ENCODE assay signal across 21 cellular contexts in genomic region chr10:93478873-93479272, GRCh38. TPM values are rescaled to one million over a fixed set of nuclear protein-coding genes. Genes with fewer than 3 reads are reported as not detected.
DNase-seq lines count a peak whose midpoint lies in the region; ATAC-seq and TF ChIP-seq lines count a peak whose summit lies in the region.
"Had no signal": no experiment of that assay in that cellular context is flagged by ENCODE, and none has a peak within 500 bp of the region (broad histone marks: within the 10 kb centered on the region; RNA-seq: fewer than 3 reads in every experiment).

No MANE protein-coding gene starts in this region.

- peaks cover 74% of the 10 kb centered on the region for H3K79me2 ChIP-seq in smooth muscle cell (ENCODE audit: low read depth)

- peak overlapping the region; percentile 88 for H3K4me2 ChIP-seq in smooth muscle cell

- H3K36me3 ChIP-seq in smooth muscle cell (ENCODE audit: low read depth) = no peaks in the 10 kb centered on the region
- H3K36me3 ChIP-seq: colonic mucosa, right lobe of liver had no signal

- peaks cover 11% of the 10 kb centered on the region for H3K4me1 Mint-ChIP-seq in activated CD8-positive, alpha-beta T cell treated with anti-CD3 and anti-CD28 coated beads, Interleukin-2, amount 10 ng/mL, durations not matched to agents 7 days and 5 days (ENCODE audit: low read depth)

- TF ChIP-seq CTCF in astrocyte of the cerebellum (IDR thresholded peaks at IDR 0.05; ENCODE audit: low read depth, low read length, missing control alignments) = no peak
- TF ChIP-seq CTCF in fibroblast of villous mesenchyme (IDR thresholded peaks at IDR 0.05; ENCODE audit: insufficient read depth, low read depth, low read length) = no peak
- TF ChIP-seq CTCF in smooth muscle cell (IDR thresholded peaks at IDR 0.05; ENCODE audit: borderline replicate concordance, insufficient read depth, poor library complexity, severe bottlenecking) = no peak

- 65% methylated on average over 6 of the region's 6 CpGs for WGBS in smooth muscle cell (ENCODE audit: low lambda C conversion rate)

- H3K9me3 Mint-ChIP-seq in activated CD8-positive, alpha-beta T cell treated with anti-CD3 and anti-CD28 coated beads, Interleukin-2, amount 10 ng/mL, durations not matched to agents 7 days and 5 days (ENCODE audit: insufficient read depth) = no peaks in the 10 kb centered on the region
- H3K9me3 Mint-ChIP-seq: natural killer cell treated with Interleukin-12 subunit alpha and Interleukin-12 subunit beta and Interleukin-15 and Interleukin-18, amount 100 ng/mL, for 72 hours had no signal

- peaks cover 11% of the 10 kb centered on the region for H3F3A ChIP-seq in smooth muscle cell (ENCODE audit: low read depth)

- POLR2A ChIA-PET in activated CD8-positive, alpha-beta T cell treated with anti-CD3 and anti-CD28 coated beads, Interleukin-2, amount 10 ng/mL, durations not matched to agents 7 days and 5 days (lab: Charles Lee) = no interaction called here

- H3K9ac ChIP-seq in smooth muscle cell (ENCODE audit: low read depth) = no peak overlapping the region

- peak; percentile 35 for DNase-seq in H4 (ENCODE audit: low spot score)
- DNase-seq in astrocyte of the cerebellum (ENCODE audit: low read depth) = no peak
- peak; percentile 54 for DNase-seq in fibroblast of villous mesenchyme (ENCODE audit: low read depth)
- no peak for DNase-seq in smooth muscle cell (lab: John Stamatoyannopoulos, UW; ENCODE audit: unreplicated experiment)
- DNase-seq in NCI-H524 (lab: John Stamatoyannopoulos, UW) = no peak
- DNase-seq in activated CD8-positive, alpha-beta T cell treated with anti-CD3 and anti-CD28 coated beads, Interleukin-2, amount 10 ng/mL, durations not matched to agents 7 days and 5 days = no peak
- DNase-seq in GOT3 (lab: John Stamatoyannopoulos, UW) = no peak
- DNase-seq: activated CD4-positive, alpha-beta T cell treated with anti-CD3 and anti-CD28 coated beads, Interleukin-2, amount 50 U/mL, for 1 hour; activated T-cell treated with anti-CD3 and anti-CD28 coated beads, Interleukin-2, amount 50 U/mL, for 48 hours; H7; KBM-7; NCI-H1105 treated with DMSO at 0.1 percent for 48 hours; NK-92 treated with Interleukin-12 subunit alpha and Interleukin-12 subunit beta, amount 100 ng/mL, for 24 hours; right lobe of liver; SHP77; stimulated activated CD4-positive, alpha-beta T cell treated with anti-CD3 and anti-CD28 coated beads, Interleukin-4, amount 100 ng/mL, for 4 hours; T1000 had no signal

- H2AFZ ChIP-seq in smooth muscle cell (ENCODE audit: low read depth) = no peak overlapping the region

- peaks cover 15% of the 10 kb centered on the region for H3K4me1 ChIP-seq in smooth muscle cell (ENCODE audit: low read depth)
- H3K4me1 ChIP-seq: right lobe of liver had no signal

- no peaks in the 10 kb centered on the region for H3K9me3 ChIP-seq in smooth muscle cell (replicated peaks; ENCODE audit: low read depth)
- H3K9me3 ChIP-seq: colonic mucosa, right lobe of liver had no signal

- no peak overlapping the region for H3K27ac Mint-ChIP-seq in activated CD8-positive, alpha-beta T cell treated with anti-CD3 and anti-CD28 coated beads, Interleukin-2, amount 10 ng/mL, durations not matched to agents 7 days and 5 days
- H3K27ac Mint-ChIP-seq: natural killer cell treated with Interleukin-12 subunit alpha and Interleukin-12 subunit beta and Interleukin-15 and Interleukin-18, amount 100 ng/mL, for 72 hours had no signal

- CTCF ChIA-PET in activated CD8-positive, alpha-beta T cell treated with anti-CD3 and anti-CD28 coated beads, Interleukin-2, amount 10 ng/mL, durations not matched to agents 7 days and 5 days (lab: Charles Lee) = interaction anchor here (10.2 kb wide), 1 partner anchor 103 kb away, joined by 521 read pairs; no protein-coding TSS in a partner anchor

- no peaks in the 10 kb centered on the region for H3K36me3 Mint-ChIP-seq in activated CD8-positive, alpha-beta T cell treated with anti-CD3 and anti-CD28 coated beads, Interleukin-2, amount 10 ng/mL, durations not matched to agents 7 days and 5 days (ENCODE audit: low read depth)
- H3K36me3 Mint-ChIP-seq: natural killer cell treated with Interleukin-12 subunit alpha and Interleukin-12 subunit beta and Interleukin-15 and Interleukin-18, amount 100 ng/mL, for 72 hours had no signal

- ATAC-seq in activated CD8-positive, alpha-beta T cell treated with anti-CD3 and anti-CD28 coated beads, Interleukin-2, amount 10 ng/mL, durations not matched to agents 7 days and 5 days = no peak
- no peak for ATAC-seq in GM18907 (IDR thresholded peaks at IDR 0.05; ENCODE audit: unreplicated experiment)
- ATAC-seq: natural killer cell treated with Interleukin-12 subunit alpha and Interleukin-12 subunit beta and Interleukin-15 and Interleukin-18, amount 100 ng/mL, for 72 hours; right lobe of liver had no signal

- H3K4me3 ChIP-seq in astrocyte of the cerebellum (ENCODE audit: low read depth, low read length) (peak overlapping the region; percentile 91), fibroblast of villous mesenchyme (ENCODE audit: low read depth, low read length) (peak overlapping the region; percentile 84), smooth muscle cell (peak overlapping the region; percentile 18)
- H3K4me3 ChIP-seq: colonic mucosa, right lobe of liver had no signal

- in situ Hi-C loops in astrocyte of the cerebellum (cut with HindIII; ENCODE audit: low sequenced_read_pairs) = no loop called here

- H3K27me3 ChIP-seq in smooth muscle cell (ENCODE audit: low read depth) = no peaks in the 10 kb centered on the region
- H3K27me3 ChIP-seq: colonic mucosa, right lobe of liver had no signal

- peak overlapping the region; percentile 99 for H3K27ac ChIP-seq in smooth muscle cell (ENCODE audit: low read depth)
- H3K27ac ChIP-seq: C4-2B, colonic mucosa, right lobe of liver had no signal

- H3K27me3 Mint-ChIP-seq in activated CD8-positive, alpha-beta T cell treated with anti-CD3 and anti-CD28 coated beads, Interleukin-2, amount 10 ng/mL, durations not matched to agents 7 days and 5 days (ENCODE audit: low read depth) = peaks cover 17% of the 10 kb centered on the region

- H4K20me1 ChIP-seq in smooth muscle cell (ENCODE audit: low read depth) = peaks cover 10% of the 10 kb centered on the region

- H3K4me3 Mint-ChIP-seq in activated CD8-positive, alpha-beta T cell treated with anti-CD3 and anti-CD28 coated beads, Interleukin-2, amount 10 ng/mL, durations not matched to agents 7 days and 5 days = no peak overlapping the region
- H3K4me3 Mint-ChIP-seq: natural killer cell treated with Interleukin-12 subunit alpha and Interleukin-12 subunit beta and Interleukin-15 and Interleukin-18, amount 100 ng/mL, for 72 hours had no signal

RNA-seq across cellular contexts. Expression of gene MYOF, which starts 3.3 kb away (rescaled TPM):
- 30.2 and 31.1 TPM in 2 replicates for total RNA-seq in H4 (2014; rRNA removed; shearing (Covaris generic))
- total RNA-seq in fibroblast of villous mesenchyme (263 and 323 TPM in 2 replicates), smooth muscle cell (99.5 and 99.6 TPM in 2 replicates)
- 29.6 and 45.1 TPM in 2 replicates for polyA plus RNA-seq in smooth muscle cell
- under 1 TPM; 0.37 to 0.39 TPM for total RNA-seq in activated CD8-positive, alpha-beta T cell treated with anti-CD3 and anti-CD28 coated beads, Interleukin-2, amount 10 ng/mL, durations not matched to agents 7 days and 5 days

RNA-seq across cellular contexts. Expression of gene CEP55, which starts 17.5 kb away (rescaled TPM):
- total RNA-seq in H4 (2014; rRNA removed; shearing (Covaris generic)) = 62.2 and 69.9 TPM in 2 replicates
- total RNA-seq in fibroblast of villous mesenchyme (20.0 and 35.0 TPM in 2 replicates), smooth muscle cell (6.5 and 9.3 TPM in 2 replicates)
- polyA plus RNA-seq in smooth muscle cell = 5.4 and 6.8 TPM in 2 replicates
- total RNA-seq in activated CD8-positive, alpha-beta T cell treated with anti-CD3 and anti-CD28 coated beads, Interleukin-2, amount 10 ng/mL, durations not matched to agents 7 days and 5 days = 10 to 100 TPM; 81.1 TPM

Comparison
In these comparisons a context has a peak if more than half of its experiments do, and no peak if none do; other contexts are left out.
1. DNase-seq: peak in H4 (single experiment) and fibroblast of villous mesenchyme (single experiment); none in astrocyte of the cerebellum (single experiment), smooth muscle cell (single experiment), NCI-H524 (0 of 2), activated CD8-positive, alpha-beta T cell treated with anti-CD3 and anti-CD28 coated beads, Interleukin-2, amount 10 ng/mL, durations not matched to agents 7 days and 5 days (single experiment) and GOT3 (single experiment).
2. H3K4me3 ChIP-seq: peak in every context shown above with its lines; median percentile 91 in astrocyte of the cerebellum; 84 in fibroblast of villous mesenchyme; 18 in smooth muscle cell.
3. RNA of gene MYOF, which starts 3.3 kb away (total RNA-seq): 263 to 323 TPM in fibroblast of villous mesenchyme, 99.5 to 99.6 TPM in smooth muscle cell and 30.2 to 31.1 TPM in H4; 0.37 to 0.39 TPM in activated CD8-positive, alpha-beta T cell treated with anti-CD3 and anti-CD28 coated beads, Interleukin-2, amount 10 ng/mL, durations not matched to agents 7 days and 5 days; every median in the first group is over 10 times any median in the second.